30 cellular contexts compared by ENCODE assay signal in genomic region chr10:97255512-97256293, GRCh38. TPM values are rescaled to one million over a fixed set of nuclear protein-coding genes. Genes with fewer than 3 reads are reported as not detected.
DNase-seq lines count a peak whose midpoint lies in the region; ATAC-seq and TF ChIP-seq lines count a peak whose summit lies in the region.
"Had no signal": no experiment of that assay in that cellular context is flagged by ENCODE, and none has a peak within 500 bp of the region (broad histone marks: within the 10 kb centered on the region; RNA-seq: fewer than 3 reads in every experiment).

No MANE protein-coding gene starts in this region.

- no peaks in the 10 kb centered on the region for H3K79me2 ChIP-seq in parathyroid adenoma

- H3K27me3 ChIP-seq in adrenal gland, result no peaks in the 10 kb centered on the region
- H3K27me3 ChIP-seq in parathyroid adenoma (ENCODE audit: control insufficient read depth, insufficient read depth, low read length), result no peaks in the 10 kb centered on the region
- H3K27me3 ChIP-seq: breast epithelium, pancreas, right atrium auricular region had no signal

- no peaks in the 10 kb centered on the region for H3K27me3 Mint-ChIP-seq in activated CD4-positive, alpha-beta T cell treated with anti-CD3 and anti-CD28 coated beads for 36 hours
- H3K27me3 Mint-ChIP-seq in CD14-positive monocyte (ENCODE audit: low read depth in 3 of 3), result peaks cover 0 to 5% (median 0%) of the 10 kb centered on the region in 3 donors
- H3K27me3 Mint-ChIP-seq in progenitor cell of endocrine pancreas, result no peaks in the 10 kb centered on the region
- H3K27me3 Mint-ChIP-seq: type B pancreatic cell had no signal

- TF ChIP-seq POLR2A in adrenal gland (IDR thresholded peaks at IDR 0.05), result no peak

- H3K36me3 ChIP-seq in adrenal gland (replicated peaks in 1 of 2) (no peaks in the 10 kb centered on the region), parathyroid adenoma (ENCODE audit: control insufficient read depth, insufficient read depth, low read length) (no peaks in the 10 kb centered on the region)
- H3K36me3 ChIP-seq: breast epithelium, pancreas had no signal

- ATAC-seq in activated CD4-positive, alpha-beta T cell treated with anti-CD3 and anti-CD28 coated beads for 36 hours, result peak; percentile 64
- no peak for ATAC-seq in HG03354 (IDR thresholded peaks at IDR 0.05; ENCODE audit: poor library complexity, severe bottlenecking, unreplicated experiment)
- ATAC-seq: pancreas, Right ventricle myocardium inferior, SK-N-SH treated with all-trans-retinoic acid at 6 μM for 48 hours had no signal

- H3K4me1 Mint-ChIP-seq in activated CD4-positive, alpha-beta T cell treated with anti-CD3 and anti-CD28 coated beads for 36 hours, result peaks cover 3% of the 10 kb centered on the region
- H3K4me1 Mint-ChIP-seq in CD14-positive monocyte, result peaks cover 3% of the 10 kb centered on the region
- H3K4me1 Mint-ChIP-seq in progenitor cell of endocrine pancreas (ENCODE audit: low read depth), result no peaks in the 10 kb centered on the region
- H3K4me1 Mint-ChIP-seq: nephron had no signal

- TF ChIP-seq CTCF in CD14-positive monocyte (IDR thresholded peaks at IDR 0.05) (no peak), adrenal gland (IDR thresholded peaks at IDR 0.05) (no peak), parathyroid adenoma (IDR thresholded peaks at IDR 0.05) (no peak), progenitor cell of endocrine pancreas (IDR thresholded peaks at IDR 0.05; ENCODE audit: unreplicated experiment) (no peak)

- intact Hi-C loops in activated CD4-positive, alpha-beta T cell treated with anti-CD3 and anti-CD28 coated beads for 36 hours (cut with DNase I, micrococcal nuclease), result no loop called here
- intact Hi-C loops in CD14-positive monocyte (cut with micrococcal nuclease) (no loop called here), adrenal gland (cut with DNase I) (no loop called here)

- H3K4me1 ChIP-seq in adrenal gland (replicated peaks in 1 of 2), result peaks cover 0 to 12% of the 10 kb centered on the region in 2 donors
- H3K4me1 ChIP-seq in parathyroid adenoma, result no peaks in the 10 kb centered on the region
- H3K4me1 ChIP-seq: breast epithelium, pancreas, right atrium auricular region had no signal

- peaks cover 35% of the 10 kb centered on the region for H3K36me3 Mint-ChIP-seq in activated CD4-positive, alpha-beta T cell treated with anti-CD3 and anti-CD28 coated beads for 36 hours (ENCODE audit: low read depth)
- peaks cover 63 to 79% of the 10 kb centered on the region in 2 donors for H3K36me3 Mint-ChIP-seq in CD14-positive monocyte
- H3K36me3 Mint-ChIP-seq in progenitor cell of endocrine pancreas (ENCODE audit: insufficient read depth), result peaks cover 30% of the 10 kb centered on the region

- peak overlapping the region in 3 of 5 donors; percentile 32 to 38 (median 32) for H3K27ac ChIP-seq in adrenal gland
- H3K27ac ChIP-seq in parathyroid adenoma, result peak overlapping the region; percentile 61
- H3K27ac ChIP-seq: C4-2B, right atrium auricular region had no signal

- H3K4me3 ChIP-seq in adrenal gland, result no peak overlapping the region
- no peak overlapping the region for H3K4me3 ChIP-seq in parathyroid adenoma (ENCODE audit: low read depth, low read length)
- H3K4me3 ChIP-seq: breast epithelium, lung, pancreas, right atrium auricular region had no signal

- no peak overlapping the region for H2AFZ ChIP-seq in parathyroid adenoma

- no peak overlapping the region for H3K9ac ChIP-seq in parathyroid adenoma

- DNase-seq in activated CD4-positive, alpha-beta T cell treated with anti-CD3 and anti-CD28 coated beads for 36 hours, result no peak
- no peak for DNase-seq in activated CD4-positive, alpha-beta T cell treated with anti-CD3 and anti-CD28 coated beads for 4 hours
- DNase-seq in CD14-positive monocyte (ENCODE audit: low spot score), result no peak
- DNase-seq in adrenal gland, result no peak
- no peak for DNase-seq in progenitor cell of endocrine pancreas (ENCODE audit: low spot score, unreplicated experiment)
- no peak for DNase-seq in superior temporal gyrus (ENCODE audit: extremely low spot score)
- DNase-seq: 8988T; activated CD4-positive, alpha-beta T cell treated with anti-CD3 and anti-CD28 coated beads for 1 hour; activated T-cell treated with anti-CD3 and anti-CD28 coated beads, Interleukin-2, amount 50 U/mL, for 48 hours; DND-41; effector CD8-positive, alpha-beta T cell; GF-D8; HCEC 1CT; hippocampal formation; NCI-H1417 treated with DMSO at 0.1 percent for 48 hours; NCI-H2029 treated with DMSO at 0.1 percent for 48 hours; NCI-H524 treated with DMSO at 0.1 percent for 48 hours; OCI-M1; pancreas; stimulated activated CD4-positive, alpha-beta T cell treated with anti-CD3 and anti-CD28 coated beads, Interleukin-2, amount 100 ng/mL, for 24 hours had no signal

- H3K4me2 ChIP-seq in parathyroid adenoma (ENCODE audit: low read length), result no peak overlapping the region

- no peaks in the 10 kb centered on the region for H3K9me3 Mint-ChIP-seq in activated CD4-positive, alpha-beta T cell treated with anti-CD3 and anti-CD28 coated beads for 36 hours (ENCODE audit: low read depth)
- H3K9me3 Mint-ChIP-seq in CD14-positive monocyte, result peaks cover 0 to 2% (median 0%) of the 10 kb centered on the region in 7 donors
- no peaks in the 10 kb centered on the region for H3K9me3 Mint-ChIP-seq in progenitor cell of endocrine pancreas (ENCODE audit: low read depth)
- H3K9me3 Mint-ChIP-seq: nephron, type B pancreatic cell had no signal

- H3K9me3 ChIP-seq in adrenal gland (replicated peaks in 1 of 3) (no peaks in the 10 kb centered on the region), parathyroid adenoma (ENCODE audit: control insufficient read depth, low read length) (no peaks in the 10 kb centered on the region)
- H3K9me3 ChIP-seq: breast epithelium, pancreas, right atrium auricular region had no signal

- H3K27ac Mint-ChIP-seq in activated CD4-positive, alpha-beta T cell treated with anti-CD3 and anti-CD28 coated beads for 36 hours, result peak overlapping the region; percentile 31
- H3K27ac Mint-ChIP-seq in CD14-positive monocyte, result peak overlapping the region in 5 of 7 donors; percentile 4 to 63 (median 23)
- no peak overlapping the region for H3K27ac Mint-ChIP-seq in progenitor cell of endocrine pancreas
- H3K27ac Mint-ChIP-seq: nephron, type B pancreatic cell had no signal

- POLR2A ChIA-PET in activated CD4-positive, alpha-beta T cell treated with anti-CD3 and anti-CD28 coated beads for 36 hours (lab: Charles Lee), result no interaction called here

- CTCF ChIA-PET in activated CD4-positive, alpha-beta T cell treated with anti-CD3 and anti-CD28 coated beads for 36 hours (lab: Charles Lee), result interaction anchor here (0.7 to 0.8 kb wide), 2 partner anchors 23 to 956 kb away, joined by 3 read pairs; no protein-coding TSS in a partner anchor

- 47 to 53% (median 52%) methylated on average over 5 of the region's 5 CpGs for WGBS in adrenal gland, 4 donors

- no peak overlapping the region for H3K4me3 Mint-ChIP-seq in activated CD4-positive, alpha-beta T cell treated with anti-CD3 and anti-CD28 coated beads for 36 hours
- H3K4me3 Mint-ChIP-seq in CD14-positive monocyte, result no peak overlapping the region
- H3K4me3 Mint-ChIP-seq in progenitor cell of endocrine pancreas (ENCODE audit: low read depth), result no peak overlapping the region
- H3K4me3 Mint-ChIP-seq: nephron, type B pancreatic cell had no signal

RNA-seq across cellular contexts. Expression of gene ARHGAP19, which starts 36.7 kb away (rescaled TPM):
- total RNA-seq in activated CD4-positive, alpha-beta T cell treated with anti-CD3 and anti-CD28 coated beads for 36 hours, result 10 to 100 TPM; 55.9 to 70.2 TPM
- 10 to 100 TPM in 1 of 2 donors, 1 to 10 TPM in 1; 8.3 to 10.6 TPM for polyA plus RNA-seq in CD14-positive monocyte
- total RNA-seq in adrenal gland, result 10 to 100 TPM in 1 of 8 donors, 1 to 10 TPM in 7; 4.3 to 15.0 (median 6.8) TPM
- polyA plus RNA-seq in adrenal gland, result 1 to 10 TPM; 1.7 to 7.6 (median 2.2) TPM
- total RNA-seq in progenitor cell of endocrine pancreas, result 20.4 and 21.1 TPM in 2 replicates
